Comparison of ENCODE assay signal across 1 cellular context in genomic region chr17:44389723-44390202, GRCh38.
TF ChIP-seq lines count a peak whose summit lies in the region.

No MANE protein-coding gene starts in this region.

TF ChIP-seq in K562, 482 proteins besides CTCF, POLR2A, EP300 and RAD21 (continued from another document and continues in another):
- TF ChIP-seq GABPB2 (CRISPR knock-in tag; conservative IDR thresholded peaks at IDR 0.05): no peak
- no peak for TF ChIP-seq SMARCC2 (IDR thresholded peaks at IDR 0.05; ENCODE audit: low read depth)
- TF ChIP-seq POLR2B (IDR thresholded peaks at IDR 0.05; ENCODE audit: low read depth, partially characterized antibody): no peak
- no peak for TF ChIP-seq HMGN3 (IDR thresholded peaks at IDR 0.05; ENCODE audit: borderline replicate concordance, extremely low read depth, insufficient read length, low read depth, low read length)
- TF ChIP-seq, protein P1, sequence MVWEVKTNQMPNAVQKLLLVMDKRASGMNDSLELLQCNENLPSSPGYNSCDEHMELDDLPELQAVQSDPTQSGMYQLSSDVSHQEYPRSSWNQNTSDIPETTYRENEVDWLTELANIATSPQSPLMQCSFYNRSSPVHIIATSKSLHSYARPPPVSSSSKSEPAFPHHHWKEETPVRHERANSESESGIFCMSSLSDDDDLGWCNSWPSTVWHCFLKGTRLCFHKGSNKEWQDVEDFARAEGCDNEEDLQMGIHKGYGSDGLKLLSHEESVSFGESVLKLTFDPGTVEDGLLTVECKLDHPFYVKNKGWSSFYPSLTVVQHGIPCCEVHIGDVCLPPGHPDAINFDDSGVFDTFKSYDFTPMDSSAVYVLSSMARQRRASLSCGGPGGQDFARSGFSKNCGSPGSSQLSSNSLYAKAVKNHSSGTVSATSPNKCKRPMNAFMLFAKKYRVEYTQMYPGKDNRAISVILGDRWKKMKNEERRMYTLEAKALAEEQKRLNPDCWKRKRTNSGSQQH (CRISPR knock-in tag; IDR thresholded peaks at IDR 0.05): 0 out of 2 replicates have a peak, but pooled peaks have one; percentile 12
- peak; percentile 90 for TF ChIP-seq ARID1B (IDR thresholded peaks at IDR 0.05)
- no peak for TF ChIP-seq ZNF57 (CRISPR knock-in tag; IDR thresholded peaks at IDR 0.05)
- peak; percentile 71 for TF ChIP-seq DACH1 (IDR thresholded peaks at IDR 0.05; ENCODE audit: partially characterized antibody)
- TF ChIP-seq ZNF24 (IDR thresholded peaks at IDR 0.05): no peak
- TF ChIP-seq DDX20 (tag; IDR thresholded peaks at IDR 0.05; ENCODE audit: low read depth): no peak
- TF ChIP-seq NCOA1 (IDR thresholded peaks at IDR 0.05; ENCODE audit: low read depth): peak; percentile 84; the same call in 1 of the 2 replicates
- TF ChIP-seq, protein P2, sequence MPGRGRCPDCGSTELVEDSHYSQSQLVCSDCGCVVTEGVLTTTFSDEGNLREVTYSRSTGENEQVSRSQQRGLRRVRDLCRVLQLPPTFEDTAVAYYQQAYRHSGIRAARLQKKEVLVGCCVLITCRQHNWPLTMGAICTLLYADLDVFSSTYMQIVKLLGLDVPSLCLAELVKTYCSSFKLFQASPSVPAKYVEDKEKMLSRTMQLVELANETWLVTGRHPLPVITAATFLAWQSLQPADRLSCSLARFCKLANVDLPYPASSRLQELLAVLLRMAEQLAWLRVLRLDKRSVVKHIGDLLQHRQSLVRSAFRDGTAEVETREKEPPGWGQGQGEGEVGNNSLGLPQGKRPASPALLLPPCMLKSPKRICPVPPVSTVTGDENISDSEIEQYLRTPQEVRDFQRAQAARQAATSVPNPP (IDR thresholded peaks at IDR 0.05; ENCODE audit: borderline replicate concordance, insufficient read depth, insufficient read length): no peak
- TF ChIP-seq BRCA1 (IDR thresholded peaks at IDR 0.05): no peak
- no peak for TF ChIP-seq BRCA1 (CRISPR knock-in tag; IDR thresholded peaks at IDR 0.05)
- TF ChIP-seq FOSL1 (tag; conservative IDR thresholded peaks at IDR 0.05): no peak
- TF ChIP-seq ZNF277 (CRISPR knock-in tag; IDR thresholded peaks at IDR 0.05; ENCODE audit: borderline replicate concordance): no peak
- no peak for TF ChIP-seq SMAD3 (CRISPR knock-in tag; conservative IDR thresholded peaks at IDR 0.05)
- no peak for TF ChIP-seq CEBPB (tag; IDR thresholded peaks at IDR 0.05)
- TF ChIP-seq MECOM (CRISPR knock-in tag; IDR thresholded peaks at IDR 0.05): no peak
- TF ChIP-seq ZBED1 (IDR thresholded peaks at IDR 0.05): 0 out of 2 replicates have a peak, but pooled peaks have one; percentile 17
- TF ChIP-seq, protein P3, sequence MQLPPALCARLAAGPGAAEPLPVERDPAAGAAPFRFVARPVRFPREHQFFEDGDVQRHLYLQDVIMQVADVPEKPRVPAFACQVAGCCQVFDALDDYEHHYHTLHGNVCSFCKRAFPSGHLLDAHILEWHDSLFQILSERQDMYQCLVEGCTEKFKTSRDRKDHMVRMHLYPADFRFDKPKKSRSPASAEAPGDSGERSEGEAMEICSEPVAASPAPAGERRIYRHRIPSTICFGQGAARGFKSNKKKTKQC (CRISPR knock-in tag; IDR thresholded peaks at IDR 0.05): no peak
- TF ChIP-seq MTA1 (IDR thresholded peaks at IDR 0.05; ENCODE audit: borderline replicate concordance): no peak
- peak; percentile 83 for TF ChIP-seq PRDM10 (IDR thresholded peaks at IDR 0.05; ENCODE audit: partially characterized antibody)
- no peak for TF ChIP-seq NR1H2 (CRISPR knock-in tag; IDR thresholded peaks at IDR 0.05)
- TF ChIP-seq, protein P4, sequence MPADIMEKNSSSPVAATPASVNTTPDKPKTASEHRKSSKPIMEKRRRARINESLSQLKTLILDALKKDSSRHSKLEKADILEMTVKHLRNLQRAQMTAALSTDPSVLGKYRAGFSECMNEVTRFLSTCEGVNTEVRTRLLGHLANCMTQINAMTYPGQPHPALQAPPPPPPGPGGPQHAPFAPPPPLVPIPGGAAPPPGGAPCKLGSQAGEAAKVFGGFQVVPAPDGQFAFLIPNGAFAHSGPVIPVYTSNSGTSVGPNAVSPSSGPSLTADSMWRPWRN (IDR thresholded peaks at IDR 0.05; ENCODE audit: low read depth): no peak
- no peak for TF ChIP-seq GTF2A2 (tag; IDR thresholded peaks at IDR 0.05)
- no peak for TF ChIP-seq ETS2 (tag; IDR thresholded peaks at IDR 0.05; ENCODE audit: borderline replicate concordance, poor library complexity, severe bottlenecking)
- no peak for TF ChIP-seq JUNB (CRISPR knock-in tag; conservative IDR thresholded peaks at IDR 0.05)
- TF ChIP-seq TRIM28 (IDR thresholded peaks at IDR 0.05): no peak
- TF ChIP-seq PHF8 (IDR thresholded peaks at IDR 0.05; ENCODE audit: borderline replicate concordance, low read length): no peak; the same call in 1 of the 2 replicates
- no peak for TF ChIP-seq PCBP2 (IDR thresholded peaks at IDR 0.05; ENCODE audit: low read depth, low read length, poor library complexity, severe bottlenecking)
- TF ChIP-seq SIRT6 (IDR thresholded peaks at IDR 0.05; ENCODE audit: low read depth, low read length): no peak
- TF ChIP-seq CBX3 (IDR thresholded peaks at IDR 0.05; ENCODE audit: borderline replicate concordance in 1 of 2, low read length in 2 of 2): peak in 1 of 2 experiments; percentile 81; a peak in 1 of 3 replicates
- no peak for TF ChIP-seq PTRF (tag; IDR thresholded peaks at IDR 0.05)
- TF ChIP-seq DIDO1 (tag; IDR thresholded peaks at IDR 0.05; ENCODE audit: low read depth): no peak
- no peak for TF ChIP-seq POLR2G (IDR thresholded peaks at IDR 0.05; ENCODE audit: low read depth, low read length)
- TF ChIP-seq, protein P5, sequence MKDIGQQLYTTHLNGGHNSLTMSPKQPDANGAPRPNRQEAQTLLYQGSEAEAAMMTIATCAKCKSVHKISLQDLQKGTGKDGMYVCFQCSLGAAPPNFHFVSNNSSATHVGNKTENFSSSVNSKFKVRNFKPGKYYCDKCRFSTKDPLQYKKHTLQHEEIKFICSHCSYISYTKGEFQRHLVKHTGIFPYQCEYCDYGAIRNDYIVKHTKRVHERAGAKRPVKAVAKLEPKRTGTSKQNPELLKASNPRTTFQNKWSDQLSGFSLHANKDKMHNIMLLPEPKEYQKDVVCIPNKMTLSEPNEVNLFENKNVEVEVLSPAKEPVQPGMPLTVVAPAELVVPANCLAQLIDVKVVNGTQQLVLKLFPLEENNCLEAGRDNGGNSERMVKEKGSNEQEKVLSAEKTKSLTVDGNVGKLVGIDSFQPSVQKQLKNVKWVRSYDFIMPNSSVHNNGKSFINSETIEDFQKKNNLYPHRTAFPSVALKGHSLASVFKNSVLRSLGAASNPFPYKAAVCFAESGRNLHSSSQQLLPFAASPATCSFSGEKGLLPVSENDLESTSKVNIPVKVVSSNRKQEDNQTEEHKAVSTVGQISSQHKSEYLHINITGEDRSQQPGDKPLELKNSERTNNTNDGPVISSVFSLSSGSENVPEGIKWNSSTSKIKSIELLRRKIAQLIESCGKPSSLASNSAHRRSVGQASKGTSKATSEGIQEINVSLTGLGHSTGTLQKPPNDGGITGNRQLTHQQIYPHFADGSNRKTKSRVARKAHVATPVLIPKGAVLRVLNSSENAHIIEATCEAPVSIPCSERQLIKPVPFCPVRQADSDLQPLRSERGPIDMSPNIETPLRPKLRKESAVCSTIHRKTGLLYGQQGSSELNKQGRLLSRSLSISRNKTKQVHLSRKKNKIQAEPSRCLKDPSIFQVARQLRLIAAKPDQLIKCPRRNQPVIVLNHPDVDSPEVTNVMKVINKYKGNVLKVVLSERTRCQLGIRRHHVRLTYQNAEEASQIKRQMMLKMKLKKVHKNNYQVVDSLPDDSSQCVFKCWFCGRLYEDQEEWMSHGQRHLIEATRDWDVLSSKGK (CRISPR knock-in tag; IDR thresholded peaks at IDR 0.05): no peak
- TF ChIP-seq BRF1 (IDR thresholded peaks at IDR 0.05; ENCODE audit: borderline replicate concordance, extremely low read depth, insufficient read length): no peak
- TF ChIP-seq KAT8 (IDR thresholded peaks at IDR 0.05; ENCODE audit: low read depth): no peak
- no peak for TF ChIP-seq GTF2F1 (IDR thresholded peaks at IDR 0.05; ENCODE audit: low read depth, low read length)
- no peak for TF ChIP-seq ILK (tag; IDR thresholded peaks at IDR 0.05; ENCODE audit: borderline replicate concordance, low read depth)
- TF ChIP-seq CUX1 (CRISPR knock-in tag; IDR thresholded peaks at IDR 0.05): 0 out of 2 replicates have a peak, but pooled peaks have one; percentile 34
- TF ChIP-seq RBM25 (IDR thresholded peaks at IDR 0.05; ENCODE audit: low read depth, low read length, severe bottlenecking): no peak
- 0 out of 2 replicates have a peak, but pooled peaks have one; percentile 19 for TF ChIP-seq MEF2D (tag; conservative IDR thresholded peaks at IDR 0.05; ENCODE audit: low read depth)
- TF ChIP-seq IRF2 (CRISPR knock-in tag; IDR thresholded peaks at IDR 0.05): no peak
- no peak for TF ChIP-seq TGIF2 (CRISPR knock-in tag; IDR thresholded peaks at IDR 0.05)
- TF ChIP-seq ESRRA (IDR thresholded peaks at IDR 0.05; ENCODE audit: borderline replicate concordance, low read depth): no peak
- no peak for TF ChIP-seq NEUROD1 (IDR thresholded peaks at IDR 0.05; ENCODE audit: borderline replicate concordance, low read depth, low read length, partially characterized antibody)
- TF ChIP-seq MEIS2 (IDR thresholded peaks at IDR 0.05; ENCODE audit: partially characterized antibody): no peak
- no peak for TF ChIP-seq KLF6 (CRISPR knock-in tag; IDR thresholded peaks at IDR 0.05; ENCODE audit: borderline replicate concordance)
- peak; percentile 80 for TF ChIP-seq BCOR (IDR thresholded peaks at IDR 0.05)
- no peak for TF ChIP-seq RHOXF2B (CRISPR knock-in tag; conservative IDR thresholded peaks at IDR 0.05)
- TF ChIP-seq ZNF212 (CRISPR knock-in tag; IDR thresholded peaks at IDR 0.05): no peak
- no peak for TF ChIP-seq MAFK (IDR thresholded peaks at IDR 0.05; ENCODE audit: low read length)
- TF ChIP-seq SAP30 (IDR thresholded peaks at IDR 0.05; ENCODE audit: borderline replicate concordance, insufficient read depth, low read depth, low read length, poor library complexity, severe bottlenecking): no peak
- TF ChIP-seq PYGO2 (tag; IDR thresholded peaks at IDR 0.05): no peak
- TF ChIP-seq RFX5 (IDR thresholded peaks at IDR 0.05; ENCODE audit: low read depth, low read length): no peak
- peak; percentile 90 for TF ChIP-seq CBFA2T2 (conservative IDR thresholded peaks at IDR 0.05)
